Comparison of ENCODE assay signal across 12 cellular contexts in the genomic region with DNA sequence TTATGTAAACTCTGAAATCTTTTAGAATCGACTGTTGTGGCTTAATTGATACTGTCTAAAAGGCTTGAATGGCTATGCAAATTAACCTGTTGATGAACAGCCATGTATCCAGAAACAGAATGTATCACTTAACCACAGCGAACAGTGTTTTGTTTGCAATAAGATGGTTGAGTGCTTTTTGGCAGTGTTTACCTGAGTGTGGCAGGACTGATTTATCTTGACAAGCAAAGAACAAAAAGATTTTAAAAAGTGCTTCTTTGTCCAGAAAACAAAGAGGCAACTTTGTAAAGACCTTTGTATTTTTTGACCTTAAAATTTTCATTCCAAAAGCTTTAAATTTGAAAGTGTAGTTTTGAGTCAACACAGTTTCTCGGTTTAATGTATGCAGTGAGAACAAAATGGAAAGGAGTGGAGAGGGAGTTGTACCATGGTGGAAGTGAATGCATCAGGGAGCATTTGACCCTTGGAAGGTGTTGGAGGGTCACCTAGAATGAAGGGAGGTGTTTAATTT.
DNase-seq lines count a peak whose midpoint lies in the region; ATAC-seq and TF ChIP-seq lines count a peak whose summit lies in the region.
"Had no signal": no experiment of that assay in that cellular context is flagged by ENCODE, and none has a peak within 500 bp of the region (broad histone marks: within the 10 kb centered on the region; RNA-seq: fewer than 3 reads in every experiment).

No MANE protein-coding gene starts in this region.

- no peaks in the 10 kb centered on the region for H3K27me3 ChIP-seq in brain microvascular endothelial cell (replicated peaks)

- peaks cover 4% of the 10 kb centered on the region for H3K36me3 ChIP-seq in brain microvascular endothelial cell (replicated peaks)

- peak; percentile 24 for DNase-seq in COR-L47 (lab: John Stamatoyannopoulos, UW)
- peak; percentile 38 for DNase-seq in NCI-H2029 (lab: John Stamatoyannopoulos, UW)
- no peak for DNase-seq in activated CD4-positive, CD25-positive, alpha-beta regulatory T cell (lab: John Stamatoyannopoulos, UW)
- no peak for DNase-seq in RKO (ENCODE audit: low spot score)
- DNase-seq in NCI-H82 treated with DMSO at 0.1 percent for 48 hours (lab: John Stamatoyannopoulos, UW; ENCODE audit: unreplicated experiment): no peak
- DNase-seq in brain microvascular endothelial cell: no peak
- DNase-seq: activated naive CD4-positive, alpha-beta T cell treated with anti-CD3 and anti-CD28 coated beads for 36 hours; NCI-H2171; T1000 had no signal

- ATAC-seq in GM19372 (IDR thresholded peaks at IDR 0.05; ENCODE audit: low read depth, unreplicated experiment): peak; percentile 98
- ATAC-seq in HG02885 (IDR thresholded peaks at IDR 0.05; ENCODE audit: poor library complexity, unreplicated experiment): peak; percentile 96

- no peak overlapping the region for H3K4me3 ChIP-seq in brain microvascular endothelial cell (ENCODE audit: low read depth, low read length)

- in situ Hi-C loops in brain microvascular endothelial cell (cut with HindIII; ENCODE audit: low pct_ligation_motif_present, low sequenced_read_pairs): no loop called here

- H3K27ac ChIP-seq in brain microvascular endothelial cell: no peak overlapping the region
- H3K27ac ChIP-seq: epithelial cell of prostate had no signal

- no peak for TF ChIP-seq CTCF in brain microvascular endothelial cell (IDR thresholded peaks at IDR 0.05; ENCODE audit: low read depth, low read length, missing control alignments)

Comparison
In these comparisons a context has a peak if more than half of its experiments do, and no peak if none do; other contexts are left out.
1. DNase-seq: peak in COR-L47 (single experiment) and NCI-H2029 (single experiment); none in activated CD4-positive, CD25-positive, alpha-beta regulatory T cell (0 of 4), RKO (single experiment), NCI-H82 treated with DMSO at 0.1 percent for 48 hours (single experiment) and brain microvascular endothelial cell (single experiment).